ENCODE assay signal across 1 cellular context in genomic region chr19:33416307-33417215, GRCh38.
A peak's percentile ranks its signal among the peaks of the same experiment; 100 is the strongest.
TF ChIP-seq lines count a peak whose summit lies in the region.

No MANE protein-coding gene starts in this region.

TF ChIP-seq in K562, 482 proteins besides CTCF, POLR2A, EP300 and RAD21 (continued from another document):
- no peak for TF ChIP-seq MNT (conservative IDR thresholded peaks at IDR 0.05)
- no peak for TF ChIP-seq CAMTA2 (CRISPR knock-in tag; conservative IDR thresholded peaks at IDR 0.05)
- TF ChIP-seq ZNF512 (tag; IDR thresholded peaks at IDR 0.05), result no peak
- TF ChIP-seq NFYB (IDR thresholded peaks at IDR 0.05; ENCODE audit: extremely low read depth, insufficient read length), result no peak
- no peak for TF ChIP-seq HES1 (IDR thresholded peaks at IDR 0.05; ENCODE audit: low read depth)
- no peak for TF ChIP-seq CREB5 (CRISPR knock-in tag; IDR thresholded peaks at IDR 0.05)
- TF ChIP-seq DACH1 (IDR thresholded peaks at IDR 0.05; ENCODE audit: partially characterized antibody), result peak; percentile 51
- TF ChIP-seq CREBBP (IDR thresholded peaks at IDR 0.05; ENCODE audit: low read depth, low read length), result no peak
- TF ChIP-seq KDM2B (CRISPR knock-in tag; IDR thresholded peaks at IDR 0.05), result no peak
- TF ChIP-seq ID3 (CRISPR knock-in tag; IDR thresholded peaks at IDR 0.05), result no peak
- no peak for TF ChIP-seq ID3 (tag; IDR thresholded peaks at IDR 0.05)
- no peak for TF ChIP-seq BACH1 (tag; IDR thresholded peaks at IDR 0.05)
- 0 out of 2 replicates have a peak, but pooled peaks have one; percentile 16 for TF ChIP-seq RB1 (IDR thresholded peaks at IDR 0.05; ENCODE audit: low read depth)
- TF ChIP-seq YY1 (IDR thresholded peaks at IDR 0.05; ENCODE audit: borderline replicate concordance in 1 of 3, control insufficient read depth in 1 of 3, extremely low read depth in 1 of 3, insufficient read depth in 3 of 3, insufficient read length in 1 of 3, insufficient replicate concordance in 2 of 3, low read depth in 1 of 3, low read length in 2 of 3), result peak in 1 of 3 experiments; percentile 32
- no peak for TF ChIP-seq ZNF277 (CRISPR knock-in tag; IDR thresholded peaks at IDR 0.05; ENCODE audit: borderline replicate concordance)
- peak; percentile 45; the same call in 1 of the 2 replicates for TF ChIP-seq STAG1 (CRISPR knock-in tag; IDR thresholded peaks at IDR 0.05; ENCODE audit: borderline replicate concordance)
- TF ChIP-seq PKNOX1 (IDR thresholded peaks at IDR 0.05), result peak; percentile 57
- no peak for TF ChIP-seq E2F1 (CRISPR knock-in tag; IDR thresholded peaks at IDR 0.05)
- no peak for TF ChIP-seq SIX5 (IDR thresholded peaks at IDR 0.05; ENCODE audit: borderline replicate concordance in 1 of 2, insufficient read depth in 1 of 2, low read depth in 1 of 2, low read length in 2 of 2)
- TF ChIP-seq PHF8 (IDR thresholded peaks at IDR 0.05; ENCODE audit: borderline replicate concordance, low read length), result no peak
- TF ChIP-seq ARID2 (IDR thresholded peaks at IDR 0.05), result no peak
- TF ChIP-seq ELF4 (CRISPR knock-in tag; IDR thresholded peaks at IDR 0.05), result no peak
- peak; percentile 76 for TF ChIP-seq SMC3 (conservative IDR thresholded peaks at IDR 0.05; ENCODE audit: insufficient read depth, low read depth, low read length)
